Comparison of ENCODE assay signal across 19 cellular contexts in genomic region chr17:75838410-75838809, GRCh38.
"Had no signal": no experiment of that assay in that cellular context is flagged by ENCODE, and none has a peak within 500 bp of the region (broad histone marks: within the 10 kb centered on the region; RNA-seq: fewer than 3 reads in every experiment).

No MANE protein-coding gene starts in this region.

- H3K27me3 Mint-ChIP-seq: activated CD4-positive, alpha-beta memory T cell treated with anti-CD3 and anti-CD28 coated beads, Interleukin-2, amount 10 ng/mL, durations not matched to agents 7 days and 5 days; activated naive CD8-positive, alpha-beta T cell had no signal

- DNase-seq: activated CD4-positive, alpha-beta memory T cell treated with anti-CD3 and anti-CD28 coated beads, Interleukin-2, amount 10 ng/mL, durations not matched to agents 7 days and 5 days; activated CD8-positive, alpha-beta memory T cell treated with anti-CD3 and anti-CD28 coated beads, Interleukin-2, amount 50 U/mL, for 48 hours; amniotic stem cell; caudate nucleus; cortex of kidney; effector CD4-positive, alpha-beta T cell; esophagus squamous epithelium; hypothalamus; mesendoderm; nephron progenitor cell; stimulated activated CD4-positive, alpha-beta T cell treated with anti-CD3 and anti-CD28 coated beads, Interleukin-12 subunit alpha, Interleukin-12 subunit beta, amount 100 ng/mL, for 4 hours; stimulated activated CD4-positive, alpha-beta T cell treated with anti-CD3 and anti-CD28 coated beads, Interleukin-2, amount 100 ng/mL, for 24 hours; tibial artery; WERI-Rb-1 had no signal

- H3K36me3 ChIP-seq: prostate gland, vagina, WERI-Rb-1 had no signal

- H3K27me3 ChIP-seq: esophagus squamous epithelium, tibial artery, vagina had no signal

- H3K4me3 ChIP-seq: esophagus squamous epithelium, prostate gland, tibial artery, vagina had no signal

- H3K4me1 ChIP-seq: prostate gland, vagina had no signal

- H3K9me3 ChIP-seq: esophagus squamous epithelium, prostate gland, tibial artery, vagina had no signal

- H3K4me3 Mint-ChIP-seq: activated CD4-positive, alpha-beta memory T cell treated with anti-CD3 and anti-CD28 coated beads, Interleukin-2, amount 10 ng/mL, durations not matched to agents 7 days and 5 days; activated naive CD8-positive, alpha-beta T cell; T-helper 1 cell treated with Interleukin-12 subunit alpha and Interleukin-12 subunit beta and Interleukin-4 antibody, amounts not matched to agents 30 μg/mL and 1 μg/mL, for 36 hours had no signal

- H3K27ac Mint-ChIP-seq: activated CD4-positive, alpha-beta memory T cell treated with anti-CD3 and anti-CD28 coated beads, Interleukin-2, amount 10 ng/mL, durations not matched to agents 7 days and 5 days; nephron progenitor cell; T-helper 1 cell treated with Interleukin-12 subunit alpha and Interleukin-12 subunit beta and Interleukin-4 antibody, amounts not matched to agents 30 μg/mL and 1 μg/mL, for 36 hours had no signal

- H3K27ac ChIP-seq: esophagus squamous epithelium, prostate gland, tibial artery, vagina, WERI-Rb-1 had no signal

- H3K9me3 Mint-ChIP-seq: activated CD4-positive, alpha-beta memory T cell treated with anti-CD3 and anti-CD28 coated beads, Interleukin-2, amount 10 ng/mL, durations not matched to agents 7 days and 5 days; activated T-helper 2 cell treated with anti-CD3 and anti-CD28 coated beads, Interferon-gamma antibody, Interleukin-2, Interleukin-4, amounts not matched to agents 10 μg/mL and 5 μg/mL and 100 μg/mL, durations not matched to agents 14 hours and 24 hours and 36 hours; nephron progenitor cell; T-helper 1 cell treated with Interleukin-12 subunit alpha and Interleukin-12 subunit beta and Interleukin-4 antibody, amounts not matched to agents 30 μg/mL and 1 μg/mL, for 36 hours had no signal

- H3K36me3 Mint-ChIP-seq: activated naive CD8-positive, alpha-beta T cell had no signal
